Comparison of ENCODE assay signal across 20 cellular contexts in genomic region chr18:36217348-36217747, GRCh38. TPM values are rescaled to one million over a fixed set of nuclear protein-coding genes. Genes with fewer than 3 reads are reported as not detected.
DNase-seq lines count a peak whose midpoint lies in the region; ATAC-seq, FAIRE-seq and TF ChIP-seq lines count a peak whose summit lies in the region.
"Had no signal": no experiment of that assay in that cellular context is flagged by ENCODE, and none has a peak within 500 bp of the region (broad histone marks: within the 10 kb centered on the region; RNA-seq: fewer than 3 reads in every experiment).

No MANE protein-coding gene starts in this region.

- H3K9me3 ChIP-seq in hepatocyte (ENCODE audit: low read depth), result no peaks in the 10 kb centered on the region
- no peaks in the 10 kb centered on the region for H3K9me3 ChIP-seq in right lobe of liver
- no peaks in the 10 kb centered on the region for H3K9me3 ChIP-seq in small intestine (ENCODE audit: control insufficient read depth, low read depth)
- no peaks in the 10 kb centered on the region for H3K9me3 ChIP-seq in gastrocnemius medialis
- H3K9me3 ChIP-seq: HAP-1 had no signal

- H3K27me3 ChIP-seq in hepatocyte, result no peaks in the 10 kb centered on the region
- H3K27me3 ChIP-seq in right lobe of liver, result no peaks in the 10 kb centered on the region
- H3K27me3 ChIP-seq in small intestine (ENCODE audit: control insufficient read depth in 2 of 2, insufficient read depth in 2 of 2, low read length in 2 of 2), result no peaks in the 10 kb centered on the region
- no peaks in the 10 kb centered on the region for H3K27me3 ChIP-seq in gastrocnemius medialis

- no peaks in the 10 kb centered on the region for H3K9me2 ChIP-seq in hepatocyte (replicated peaks; ENCODE audit: insufficient read depth)

- peak; percentile 59 to 97 (median 94) for ATAC-seq in right lobe of liver
- no peak for ATAC-seq in HG02981 (IDR thresholded peaks at IDR 0.05; ENCODE audit: unreplicated experiment)
- no peak for ATAC-seq in gastrocnemius medialis

- no peaks in the 10 kb centered on the region for H4K20me1 ChIP-seq in hepatocyte (ENCODE audit: insufficient read depth, poor library complexity, severe bottlenecking)

- no peaks in the 10 kb centered on the region for H3K79me2 ChIP-seq in hepatocyte

- H3K4me1 ChIP-seq in hepatocyte (ENCODE audit: insufficient read depth) (no peaks in the 10 kb centered on the region), right lobe of liver (peaks cover 0 to 4% (median 0%) of the 10 kb centered on the region in 4 donors), small intestine (ENCODE audit: control insufficient read depth in 2 of 2, insufficient read depth in 1 of 2, low read depth in 1 of 2, low read length in 1 of 2) (peaks cover 4 to 6% of the 10 kb centered on the region in 2 donors), gastrocnemius medialis (no peaks in the 10 kb centered on the region)
- H3K4me1 ChIP-seq: HAP-1 had no signal

- H3K4me3 ChIP-seq in hepatocyte (no peak overlapping the region), right lobe of liver (no peak overlapping the region), small intestine (ENCODE audit: low read depth in 1 of 2, low read length in 2 of 2) (no peak overlapping the region), gastrocnemius medialis (no peak overlapping the region)
- H3K4me3 ChIP-seq: HAP-1 had no signal

- WGBS in hepatocyte (ENCODE audit: low lambda C conversion rate, missing lambda C conversion rate), result 76% methylated on average over 3 of the region's 3 CpGs
- 32% methylated on average over 3 of the region's 3 CpGs for WGBS in right lobe of liver (ENCODE audit: insufficient coverage, low coverage, low lambda C conversion rate, missing lambda C conversion rate)
- 8 to 54% (median 32%) methylated on average over 3 of the region's 3 CpGs for WGBS in small intestine, 3 donors

- no peak overlapping the region for H3K4me2 ChIP-seq in hepatocyte

- intact Hi-C loops in right lobe of liver (cut with DNase I) (no loop called here), gastrocnemius medialis (cut with DNase I; ENCODE audit: low total_unique reads) (no loop called here)

- H2AFZ ChIP-seq in hepatocyte, result no peak overlapping the region

- H3K36me3 ChIP-seq in hepatocyte (replicated peaks; ENCODE audit: insufficient read depth, low read depth) (no peaks in the 10 kb centered on the region), right lobe of liver (peaks cover 0 to 35% (median 5%) of the 10 kb centered on the region in 4 donors), small intestine (ENCODE audit: control insufficient read depth in 2 of 2, insufficient read depth in 2 of 2, low read length in 2 of 2) (peaks cover 0 to 7% of the 10 kb centered on the region in 2 donors), gastrocnemius medialis (no peaks in the 10 kb centered on the region)
- H3K36me3 ChIP-seq: HAP-1 had no signal

- DNase-seq in LHCN-M2 (ENCODE audit: low read depth), result peak; percentile 10
- peak; percentile 38 for DNase-seq in hepatocyte (ENCODE audit: low spot score)
- DNase-seq in right lobe of liver, result peak in 1 of 3 donors; percentile 52
- peak; percentile 95 for DNase-seq in small intestine
- DNase-seq in Kasumi-1 (lab: John Stamatoyannopoulos, UW), result no peak
- no peak for DNase-seq in gastrocnemius medialis
- DNase-seq: ACHN; C1 segment of cervical spinal cord; CD4-positive, alpha-beta T cell; COR-L47; DMS153; DMS79 treated with DMSO at 0.1 percent for 48 hours; EL; IMR-90 had no signal

- in situ Hi-C loops in gastrocnemius medialis (cut with MboI; ENCODE audit: low sequenced_read_pairs in 4 of 4), result no loop called here

- TF ChIP-seq POLR2A in right lobe of liver (IDR thresholded peaks at IDR 0.05) (no peak), gastrocnemius medialis (IDR thresholded peaks at IDR 0.05) (no peak)

- TF ChIP-seq CTCF in hepatocyte (IDR thresholded peaks at IDR 0.05; ENCODE audit: poor library complexity) (no peak), right lobe of liver (IDR thresholded peaks at IDR 0.05) (no peak), gastrocnemius medialis (IDR thresholded peaks at IDR 0.05 in 4 of 5, conservative IDR thresholded peaks at IDR 0.05 in 1 of 5) (no peak)

- FAIRE-seq in small intestine (lab: Jason Lieb, UNC), result peak; percentile 5
- FAIRE-seq: G401.6, GM12892, H1 had no signal

- H3K27ac ChIP-seq in hepatocyte (no peak overlapping the region), right lobe of liver (no peak overlapping the region), small intestine (ENCODE audit: low read depth in 1 of 2, low read length in 1 of 2) (peak overlapping the region in 1 of 2 donors; percentile 70), gastrocnemius medialis (no peak overlapping the region)
- H3K27ac ChIP-seq: HL-60 had no signal

RNA-seq across cellular contexts. Expression of gene MOCOS, which starts 30.1 kb away (rescaled TPM):
- 4.2 and 5.7 TPM in 2 replicates for total RNA-seq in LHCN-M2 (2014; rRNA removed)
- polyA plus RNA-seq in LHCN-M2 (2012), result 3.9 TPM
- total RNA-seq in hepatocyte, result 7.9 and 8.6 TPM in 2 replicates
- 3.1 and 6.0 TPM in 2 replicates for polyA plus RNA-seq in hepatocyte
- total RNA-seq in right lobe of liver, result 10 to 100 TPM; 12.2 to 35.2 (median 25.2) TPM
- polyA plus RNA-seq in small intestine, result 10 to 100 TPM; 15.2 to 19.7 (median 18.1) TPM
- total RNA-seq in gastrocnemius medialis, result 1 to 10 TPM in 1 of 4 donors, under 1 TPM in 3; 0.46 to 2.8 (median 0.73) TPM
- total RNA-seq: CD4-positive, alpha-beta T cell had no signal

Comparison
In these comparisons a context has a peak if more than half of its experiments do, and no peak if none do; other contexts are left out.
1. DNase-seq: peak in LHCN-M2 (single experiment), hepatocyte (single experiment) and small intestine (single experiment); none in Kasumi-1 (0 of 2) and gastrocnemius medialis (0 of 2).
2. ATAC-seq: peak in right lobe of liver (4 of 4); none in HG02981 (single experiment) and gastrocnemius medialis (0 of 2).